In the genomic region with DNA sequence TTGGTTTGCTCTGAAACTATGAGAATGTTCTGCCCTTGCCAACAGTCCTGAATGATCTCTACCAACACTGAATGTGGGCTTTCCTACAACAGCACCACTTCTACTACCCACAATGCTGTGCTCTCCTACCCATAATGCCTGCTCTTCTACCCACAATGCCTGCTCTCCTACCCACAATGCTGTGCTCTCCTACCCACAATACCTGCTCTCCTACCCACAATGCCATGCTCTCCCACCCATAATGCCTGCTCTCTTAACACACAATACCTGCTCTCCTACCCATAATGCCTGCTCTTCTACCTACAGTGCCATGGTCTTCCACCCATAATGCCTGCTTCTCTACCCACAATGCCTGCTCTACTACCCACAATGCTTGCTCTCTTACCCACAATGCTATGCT, we compare ENCODE assay signal across 30 cellular contexts.
"Had no signal": no experiment of that assay in that cellular context is flagged by ENCODE, and none has a peak within 500 bp of the region (broad histone marks: within the 10 kb centered on the region; RNA-seq: fewer than 3 reads in every experiment).

No MANE protein-coding gene starts in this region.

- H3K9ac ChIP-seq: parathyroid adenoma had no signal

- H3K36me3 Mint-ChIP-seq: activated CD8-positive, alpha-beta memory T cell treated with anti-CD3 and anti-CD28 coated beads, Interleukin-2, amount 10 ng/mL, durations not matched to agents 7 days and 5 days had no signal

- H3K27me3 ChIP-seq: breast epithelium, gastrocnemius medialis, left lung, right atrium auricular region, stomach, thyroid gland, upper lobe of right lung had no signal

- ATAC-seq: activated CD8-positive, alpha-beta memory T cell treated with anti-CD3 and anti-CD28 coated beads, Interleukin-2, amount 10 ng/mL, durations not matched to agents 7 days and 5 days; activated CD8-positive, alpha-beta T cell treated with anti-CD3 and anti-CD28 coated beads, Interleukin-2, amount 10 ng/mL, durations not matched to agents 7 days and 5 days; activated naive CD4-positive, alpha-beta T cell treated with anti-CD3 and anti-CD28 coated beads, Interleukin-2, amount 50 U/mL, for 72 hours; gastrocnemius medialis; left lung; lower lobe of right lung; naive thymus-derived CD8-positive, alpha-beta T cell; psoas muscle; stimulated activated naive B cell treated with anti-CD40 and anti-IgM and Interleukin-4, amounts not matched to agents 10 μg/mL and 1 μg/mL and 100 μg/mL, for 72 hours; upper lobe of right lung; WTC11 had no signal

- H3K4me3 Mint-ChIP-seq: activated CD4-positive, alpha-beta T cell treated with anti-CD3 and anti-CD28 coated beads, Interleukin-2, amount 10 ng/mL, durations not matched to agents 7 days and 5 days; activated CD8-positive, alpha-beta memory T cell treated with anti-CD3 and anti-CD28 coated beads, Interleukin-2, amount 10 ng/mL, durations not matched to agents 7 days and 5 days; activated CD8-positive, alpha-beta T cell treated with anti-CD3 and anti-CD28 coated beads, Interleukin-2, amount 10 ng/mL, durations not matched to agents 7 days and 5 days; central memory CD8-positive, alpha-beta T cell; naive thymus-derived CD8-positive, alpha-beta T cell; neural crest cell; stimulated activated naive B cell treated with anti-CD40 and anti-IgM and Interleukin-4, amounts not matched to agents 10 μg/mL and 1 μg/mL and 100 μg/mL, for 72 hours; WTC11 had no signal

- H3K4me1 Mint-ChIP-seq: activated CD4-positive, alpha-beta T cell treated with anti-CD3 and anti-CD28 coated beads, Interleukin-2, amount 10 ng/mL, durations not matched to agents 7 days and 5 days; activated CD8-positive, alpha-beta memory T cell treated with anti-CD3 and anti-CD28 coated beads, Interleukin-2, amount 10 ng/mL, durations not matched to agents 7 days and 5 days; central memory CD8-positive, alpha-beta T cell; stimulated activated naive B cell treated with anti-CD40 and anti-IgM and Interleukin-4, amounts not matched to agents 10 μg/mL and 1 μg/mL and 100 μg/mL, for 72 hours had no signal

- H3K27ac ChIP-seq: breast epithelium, gastrocnemius medialis, left lung, lower lobe of right lung, parathyroid adenoma, psoas muscle, right atrium auricular region, stomach, thyroid gland, upper lobe of right lung had no signal

- DNase-seq: activated CD4-positive, alpha-beta T cell treated with anti-CD3 and anti-CD28 coated beads for 1 hour; activated CD4-positive, alpha-beta T cell treated with anti-CD3 and anti-CD28 coated beads, Interleukin-2, amount 10 ng/mL, durations not matched to agents 7 days and 5 days; activated CD8-positive, alpha-beta memory T cell treated with anti-CD3 and anti-CD28 coated beads, Interleukin-2, amount 10 ng/mL, durations not matched to agents 7 days and 5 days; activated CD8-positive, alpha-beta T cell treated with anti-CD3 and anti-CD28 coated beads, Interleukin-2, amount 10 ng/mL, durations not matched to agents 7 days and 5 days; activated naive CD4-positive, alpha-beta T cell; activated T-cell treated with anti-CD3 and anti-CD28 coated beads, Interleukin-2, amount 50 U/mL, for 48 hours; dermis blood vessel endothelial cell; effector CD8-positive, alpha-beta T cell; gastrocnemius medialis; glutamatergic neuron; left lung; lower lobe of right lung; mesenchymal stem cell; naive thymus-derived CD8-positive, alpha-beta T cell; occipital lobe; psoas muscle; stimulated activated CD4-positive, alpha-beta T cell treated with anti-CD3 and anti-CD28 coated beads, Interleukin-15, amount 100 ng/mL, for 24 hours; stimulated activated CD4-positive, alpha-beta T cell treated with anti-CD3 and anti-CD28 coated beads, Interleukin-2, amount 100 ng/mL, for 24 hours; stimulated activated naive B cell treated with anti-CD40 and anti-IgM and Interleukin-4, amounts not matched to agents 10 μg/mL and 1 μg/mL and 100 μg/mL, for 72 hours; stomach; thyroid gland; upper lobe of right lung had no signal

- H3K9me3 ChIP-seq: breast epithelium, gastrocnemius medialis, left lung, lower lobe of right lung, psoas muscle, right atrium auricular region, stomach, thyroid gland, upper lobe of right lung had no signal

- H2AFZ ChIP-seq: parathyroid adenoma had no signal

- H3K36me3 ChIP-seq: breast epithelium, gastrocnemius medialis, left lung, lower lobe of right lung, right atrium auricular region, stomach, thyroid gland, upper lobe of right lung had no signal

- H3K79me2 ChIP-seq: parathyroid adenoma had no signal

- H3K27me3 Mint-ChIP-seq: activated CD4-positive, alpha-beta T cell treated with anti-CD3 and anti-CD28 coated beads, Interleukin-2, amount 10 ng/mL, durations not matched to agents 7 days and 5 days had no signal

- H3K4me1 ChIP-seq: breast epithelium, gastrocnemius medialis, left lung, lower lobe of right lung, parathyroid adenoma, psoas muscle, right atrium auricular region, stomach, thyroid gland, upper lobe of right lung had no signal

- H3K4me3 ChIP-seq: breast epithelium, gastrocnemius medialis, left lung, lower lobe of right lung, psoas muscle, right atrium auricular region, stomach, thyroid gland, upper lobe of right lung had no signal

- H3K27ac Mint-ChIP-seq: activated CD4-positive, alpha-beta T cell treated with anti-CD3 and anti-CD28 coated beads, Interleukin-2, amount 10 ng/mL, durations not matched to agents 7 days and 5 days; activated CD8-positive, alpha-beta memory T cell treated with anti-CD3 and anti-CD28 coated beads, Interleukin-2, amount 10 ng/mL, durations not matched to agents 7 days and 5 days; activated CD8-positive, alpha-beta T cell treated with anti-CD3 and anti-CD28 coated beads, Interleukin-2, amount 10 ng/mL, durations not matched to agents 7 days and 5 days; activated naive CD4-positive, alpha-beta T cell treated with anti-CD3 and anti-CD28 coated beads, Interleukin-2, amount 50 U/mL, for 72 hours; activated T-helper 2 cell treated with anti-CD3 and anti-CD28 coated beads, Interferon-gamma antibody, Interleukin-2, Interleukin-4, amounts not matched to agents 10 μg/mL and 5 μg/mL and 100 μg/mL, durations not matched to agents 14 hours and 24 hours and 36 hours; stimulated activated naive B cell treated with anti-CD40 and anti-IgM and Interleukin-4, amounts not matched to agents 10 μg/mL and 1 μg/mL and 100 μg/mL, for 72 hours; WTC11 had no signal
